In the genomic region with DNA sequence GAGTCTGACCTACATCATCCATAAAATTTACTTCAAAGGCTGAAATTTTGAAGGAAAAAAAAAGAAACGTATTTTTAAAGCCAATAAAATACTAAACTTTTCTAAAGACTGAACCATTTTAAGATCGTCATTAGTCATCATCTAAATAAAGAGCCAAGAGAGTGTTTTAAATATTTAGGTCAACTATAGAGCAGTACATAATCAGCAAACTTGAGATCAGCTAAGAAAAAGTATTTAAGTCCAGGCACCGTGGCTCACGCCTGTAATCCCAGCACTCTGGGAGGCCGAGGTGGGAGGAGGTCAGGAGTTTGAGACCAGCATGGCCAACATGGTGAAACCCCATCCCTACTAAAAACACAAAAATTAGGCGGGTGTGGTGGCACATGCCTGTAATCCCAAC, we compare ENCODE assay signal across 36 cellular contexts. TPM values are rescaled to one million over a fixed set of nuclear protein-coding genes. Genes with fewer than 3 reads are reported as not detected.
DNase-seq lines count a peak whose midpoint lies in the region; ATAC-seq, FAIRE-seq and TF ChIP-seq lines count a peak whose summit lies in the region.
"Had no signal": no experiment of that assay in that cellular context is flagged by ENCODE, and none has a peak within 500 bp of the region (broad histone marks: within the 10 kb centered on the region; RNA-seq: fewer than 3 reads in every experiment).

No MANE protein-coding gene starts in this region.

- no peak overlapping the region for H3K9ac ChIP-seq in MM.1S (ENCODE audit: low read length)
- H3K9ac ChIP-seq: KMS-11 had no signal

- ATAC-seq in body of pancreas = no peak
- ATAC-seq: GM12878; mucosa of descending colon; natural killer cell treated with Interleukin-12 subunit alpha and Interleukin-12 subunit beta and Interleukin-15 and Interleukin-18, amount 100 ng/mL, for 72 hours; SK-N-SH treated with all-trans-retinoic acid at 6 μM for 48 hours; stimulated activated memory B cell treated with anti-CD40 and anti-IgM and Interleukin-4, amounts not matched to agents 10 μg/mL and 1 μg/mL and 100 μg/mL, for 72 hours; T-helper 17 cell had no signal

- no peaks in the 10 kb centered on the region for H3K9me2 ChIP-seq in MM.1S (replicated peaks; ENCODE audit: insufficient read depth, low read length)

- H3K36me3 ChIP-seq in osteoblast (ENCODE audit: insufficient read depth, low read length) = peaks cover 57% of the 10 kb centered on the region
- H3K36me3 ChIP-seq in MM.1S (replicated peaks; ENCODE audit: insufficient read depth, low read length) = no peaks in the 10 kb centered on the region
- peaks cover 12 to 43% of the 10 kb centered on the region in 2 donors for H3K36me3 ChIP-seq in body of pancreas (replicated peaks in 1 of 2; ENCODE audit: insufficient read depth in 1 of 2, low read depth in 2 of 2)

- no peak for TF ChIP-seq POLR2A in body of pancreas (IDR thresholded peaks at IDR 0.05)

- CTCF ChIA-PET in AG04450 (lab: Charles Lee) = no interaction called here

- FAIRE-seq in RCC 7860 (lab: Jason Lieb, UNC) = no peak
- FAIRE-seq: A204.1, GM12878, H54 had no signal

- H3K4me2 ChIP-seq in osteoblast (ENCODE audit: insufficient read depth, low read length) (peak overlapping the region; percentile 19), MM.1S (ENCODE audit: low read depth, low read length) (no peak overlapping the region)
- H3K4me2 ChIP-seq: KMS-11 had no signal

- H3F3A ChIP-seq in MM.1S (ENCODE audit: insufficient read depth, low read length) = no peaks in the 10 kb centered on the region

- TF ChIP-seq CTCF in AG04450 (IDR thresholded peaks at IDR 0.05; ENCODE audit: low read depth, low read length) (no peak), osteoblast (IDR thresholded peaks at IDR 0.05; ENCODE audit: extremely low read depth, low read depth, low read length) (no peak), MM.1S (IDR thresholded peaks at IDR 0.05; ENCODE audit: low read length) (no peak), body of pancreas (IDR thresholded peaks at IDR 0.05) (no peak)

- WGBS in body of pancreas, 2 donors = 80 to 88% methylated on average over 6 of the region's 6 CpGs

- intact Hi-C loops in body of pancreas (cut with DNase I) = no loop called here

- H3K27me3 ChIP-seq in AG04450 (ENCODE audit: control insufficient read depth, insufficient read depth, low read length) = no peaks in the 10 kb centered on the region
- no peaks in the 10 kb centered on the region for H3K27me3 ChIP-seq in osteoblast (ENCODE audit: insufficient read depth, low read length)
- H3K27me3 ChIP-seq in MM.1S (replicated peaks; ENCODE audit: insufficient read depth, low read length) = no peaks in the 10 kb centered on the region
- H3K27me3 ChIP-seq in body of pancreas = no peaks in the 10 kb centered on the region
- H3K27me3 ChIP-seq: brain microvascular endothelial cell, foreskin keratinocyte, heart left ventricle, upper lobe of left lung had no signal

- no peaks in the 10 kb centered on the region for H3K9me3 ChIP-seq in AG04450 (ENCODE audit: control insufficient read depth, insufficient read depth, low read length)
- no peaks in the 10 kb centered on the region for H3K9me3 ChIP-seq in osteoblast (ENCODE audit: low read depth, low read length)
- H3K9me3 ChIP-seq in MM.1S (replicated peaks; ENCODE audit: insufficient read depth, low read length) = no peaks in the 10 kb centered on the region
- H3K9me3 ChIP-seq in body of pancreas = no peaks in the 10 kb centered on the region
- H3K9me3 ChIP-seq: heart left ventricle, mucosa of descending colon, upper lobe of left lung had no signal

- H2AFZ ChIP-seq in osteoblast (ENCODE audit: low read length) (no peak overlapping the region), MM.1S (ENCODE audit: low read length) (no peak overlapping the region)

- H3K27ac ChIP-seq in AG04450 (ENCODE audit: low read depth, low read length) (peak overlapping the region; percentile 43), osteoblast (ENCODE audit: low read depth, low read length) (peak overlapping the region; percentile 67), MM.1S (ENCODE audit: low read length) (no peak overlapping the region), body of pancreas (no peak overlapping the region)
- H3K27ac ChIP-seq: brain microvascular endothelial cell, foreskin keratinocyte, heart left ventricle, HL-60, KMS-11, upper lobe of left lung had no signal

- H3K79me2 ChIP-seq in osteoblast (ENCODE audit: insufficient read depth, low read length) (peaks cover 18% of the 10 kb centered on the region), MM.1S (ENCODE audit: low read length) (no peaks in the 10 kb centered on the region)

- POLR2A ChIA-PET in AG04450 (lab: Yijun Ruan, JAX) = no interaction called here

- peaks cover 24% of the 10 kb centered on the region for H3K4me1 ChIP-seq in osteoblast (ENCODE audit: insufficient read depth, low read length)
- H3K4me1 ChIP-seq in MM.1S (ENCODE audit: low read length) = no peaks in the 10 kb centered on the region
- no peaks in the 10 kb centered on the region for H3K4me1 ChIP-seq in body of pancreas
- H3K4me1 ChIP-seq: upper lobe of left lung had no signal

- DNase-seq in AG04450 (ENCODE audit: low read depth, low spot score) (no peak), LHCN-M2 (ENCODE audit: low read depth) (peak; percentile 27), dedifferentiated amniotic fluid mesenchymal stem cell (ENCODE audit: extremely low spot score) (peak; percentile 18), osteoblast (ENCODE audit: insufficient read length, low spot score, missing footprints) (no peak), MM.1S (no peak), NCI-H2196 (lab: John Stamatoyannopoulos, UW; ENCODE audit: unreplicated experiment) (no peak), RCC 7860 (ENCODE audit: low spot score) (no peak), body of pancreas (no peak)
- DNase-seq: activated CD4-positive, alpha-beta memory T cell treated with anti-CD3 and anti-CD28 coated beads, Interleukin-2, amount 10 ng/mL, durations not matched to agents 7 days and 5 days; activated CD4-positive, CD25-positive, alpha-beta regulatory T cell treated with anti-CD3 and anti-CD28 coated beads, Interleukin-2, amount 50 U/mL, for 72 hours; activated CD8-positive, alpha-beta memory T cell treated with anti-CD3 and anti-CD28 coated beads, Interleukin-2, amount 50 U/mL, for 4 hours; activated naive CD4-positive, alpha-beta T cell treated with Interleukin-2 at 50 U/mL for 16 hours; brain microvascular endothelial cell; CD8-positive, alpha-beta memory T cell; DMS 273 treated with DMSO at 0.1 percent for 48 hours; effector CD4-positive, alpha-beta T cell; foreskin keratinocyte; heart left ventricle; kidney glomerular epithelial cell; mucosa of descending colon; NCI-H1417; NCI-H2081; NCI-H345; NCI-H69; occipital lobe; Right ventricle myocardium superior; T-helper 17 cell; upper lobe of left lung had no signal

- no peak overlapping the region for H3K4me3 ChIP-seq in AG04450 (ENCODE audit: low read depth, low read length)
- H3K4me3 ChIP-seq in osteoblast (ENCODE audit: insufficient read depth, low read length) = no peak overlapping the region
- no peak overlapping the region for H3K4me3 ChIP-seq in MM.1S (ENCODE audit: low read length)
- H3K4me3 ChIP-seq in body of pancreas = no peak overlapping the region
- H3K4me3 ChIP-seq: GM12878, heart left ventricle, mucosa of descending colon, upper lobe of left lung had no signal

- H4K20me1 ChIP-seq in osteoblast (ENCODE audit: insufficient read depth, low read length) (peaks cover 2% of the 10 kb centered on the region), MM.1S (ENCODE audit: insufficient read depth, low read length) (no peaks in the 10 kb centered on the region)

RNA-seq across cellular contexts. Expression of a gene that starts 35.5 kb away (rescaled TPM):
- 96.5 and 121 TPM in 2 replicates for polyA plus RNA-seq in AG04450 (2011; rRNA removed)
- 266 and 349 TPM in 2 replicates for polyA minus RNA-seq in AG04450 (2011; rRNA and poly(A)+ RNA removed)
- 121 and 123 TPM in 2 replicates for total RNA-seq in LHCN-M2 (2014; rRNA removed)
- polyA plus RNA-seq in LHCN-M2 (2012) = 28.1 TPM
- total RNA-seq in osteoblast = 240 and 246 TPM in 2 replicates
- 100 to 1,000 TPM; 110 to 221 TPM for total RNA-seq in body of pancreas

Comparison
In these comparisons a context has a peak if more than half of its experiments do, and no peak if none do; other contexts are left out.
1. DNase-seq: peak in LHCN-M2 (single experiment) and dedifferentiated amniotic fluid mesenchymal stem cell (single experiment); none in AG04450 (single experiment), osteoblast (single experiment), MM.1S (single experiment), NCI-H2196 (single experiment), RCC 7860 (single experiment) and body of pancreas (0 of 4).
2. H3K27ac ChIP-seq: peak in AG04450 (single experiment) and osteoblast (single experiment); none in MM.1S (single experiment) and body of pancreas (0 of 4).